ENCODE assay signal across 16 cellular contexts in the genomic region with DNA sequence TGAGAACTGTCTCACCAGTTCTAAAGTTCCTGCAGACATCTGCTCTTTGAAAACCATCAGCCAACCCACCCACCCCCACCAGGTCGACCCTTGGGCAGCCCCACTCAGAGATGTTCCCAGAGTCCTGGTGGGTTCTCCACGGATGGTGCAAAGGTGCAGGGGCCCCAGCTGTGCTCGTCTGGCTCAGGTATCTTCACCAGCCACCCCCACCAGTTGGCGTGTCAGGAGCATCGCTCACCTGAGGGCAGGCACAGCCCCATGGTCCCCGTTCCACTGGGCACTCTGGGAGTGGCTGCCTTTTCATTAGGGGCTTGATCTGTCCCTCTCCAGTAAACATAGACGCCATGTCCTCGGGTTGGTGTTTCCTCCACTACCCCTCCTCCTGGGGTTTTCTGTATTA.
DNase-seq lines count a peak whose midpoint lies in the region; ATAC-seq and TF ChIP-seq lines count a peak whose summit lies in the region.
"Had no signal": no experiment of that assay in that cellular context is flagged by ENCODE, and none has a peak within 500 bp of the region (broad histone marks: within the 10 kb centered on the region; RNA-seq: fewer than 3 reads in every experiment).

No MANE protein-coding gene starts in this region.

- no peak overlapping the region for H2BK12ac ChIP-seq in neuronal stem cell (ENCODE audit: low read length)

- peak overlapping the region; percentile 16 for H3K18ac ChIP-seq in neuronal stem cell (ENCODE audit: low read length)

- no peak overlapping the region for H3K9ac ChIP-seq in BLaER1 treated with 17β-estradiol and CSF1 and Interleukin-3, amounts not matched to agents 10 nM and 100 nM
- H3K9ac ChIP-seq in neuronal stem cell (ENCODE audit: low read depth, low read length, poor library complexity), result no peak overlapping the region
- no peak overlapping the region for H3K9ac ChIP-seq in smooth muscle cell (ENCODE audit: low read depth)

- H3K4me3 Mint-ChIP-seq in dendritic cell treated with granulocyte-macrophage colony-stimulating factor and Interleukin-4, amounts not matched to agents 40 ng/mL and 50 ng/mL, for 4 days, result no peak overlapping the region
- H3K4me3 Mint-ChIP-seq: B cell; CD4-positive, alpha-beta T cell; H9; IgD-negative memory B cell had no signal

- no peak overlapping the region for H2BK15ac ChIP-seq in neuronal stem cell (ENCODE audit: low read length)

- H3K9me3 Mint-ChIP-seq in dendritic cell treated with granulocyte-macrophage colony-stimulating factor and Interleukin-4, amounts not matched to agents 40 ng/mL and 50 ng/mL, for 4 days, result no peaks in the 10 kb centered on the region
- H3K9me3 Mint-ChIP-seq: CD4-positive, alpha-beta T cell; H9; IgD-negative memory B cell had no signal

- no peaks in the 10 kb centered on the region for H3K36me3 ChIP-seq in BLaER1 treated with 17β-estradiol and CSF1 and Interleukin-3, amounts not matched to agents 10 nM and 100 nM
- H3K36me3 ChIP-seq in neuronal stem cell (replicated peaks in 1 of 2; ENCODE audit: control insufficient read depth in 2 of 2, insufficient read depth in 2 of 2, low read length in 2 of 2), result no peaks in the 10 kb centered on the region
- no peaks in the 10 kb centered on the region for H3K36me3 ChIP-seq in aorta (ENCODE audit: control insufficient read depth in 1 of 2, insufficient read depth in 2 of 2, low read length in 1 of 2)
- H3K36me3 ChIP-seq in smooth muscle cell (ENCODE audit: low read depth), result no peaks in the 10 kb centered on the region

- H4K91ac ChIP-seq in neuronal stem cell (ENCODE audit: low read depth, low read length, poor library complexity), result no peak overlapping the region

- no peaks in the 10 kb centered on the region for H3K36me3 Mint-ChIP-seq in dendritic cell treated with granulocyte-macrophage colony-stimulating factor and Interleukin-4, amounts not matched to agents 40 ng/mL and 50 ng/mL, for 4 days (ENCODE audit: low read depth)
- H3K36me3 Mint-ChIP-seq: IgD-negative memory B cell had no signal

- no peak overlapping the region for H2AK5ac ChIP-seq in neuronal stem cell (ENCODE audit: low read depth, low read length)

- no peaks in the 10 kb centered on the region for H3K79me1 ChIP-seq in neuronal stem cell (ENCODE audit: low read depth, low read length)

- H3K4me1 Mint-ChIP-seq in dendritic cell treated with granulocyte-macrophage colony-stimulating factor and Interleukin-4, amounts not matched to agents 40 ng/mL and 50 ng/mL, for 4 days (ENCODE audit: low read depth), result peaks cover 52% of the 10 kb centered on the region

- H2BK5ac ChIP-seq in neuronal stem cell (ENCODE audit: low read length), result no peak overlapping the region

- intact Hi-C loops in dendritic cell treated with granulocyte-macrophage colony-stimulating factor and Interleukin-4, amounts not matched to agents 40 ng/mL and 50 ng/mL, for 4 days (cut with micrococcal nuclease), result no loop called here
- intact Hi-C loops in aorta (cut with DNase I), result no loop called here

- peak overlapping the region; percentile 81 for H3K27ac Mint-ChIP-seq in dendritic cell treated with granulocyte-macrophage colony-stimulating factor and Interleukin-4, amounts not matched to agents 40 ng/mL and 50 ng/mL, for 4 days
- H3K27ac Mint-ChIP-seq: B cell; CD4-positive, alpha-beta T cell; H9; IgD-negative memory B cell had no signal

- H3K27me3 Mint-ChIP-seq in dendritic cell treated with granulocyte-macrophage colony-stimulating factor and Interleukin-4, amounts not matched to agents 40 ng/mL and 50 ng/mL, for 4 days, result peaks cover 7% of the 10 kb centered on the region
- H3K27me3 Mint-ChIP-seq: CD4-positive, alpha-beta T cell had no signal

- H3F3A ChIP-seq in smooth muscle cell (ENCODE audit: low read depth), result no peaks in the 10 kb centered on the region

- TF ChIP-seq CTCF in smooth muscle cell (IDR thresholded peaks at IDR 0.05; ENCODE audit: borderline replicate concordance, insufficient read depth, poor library complexity, severe bottlenecking), result no peak

- no peak overlapping the region for H3K14ac ChIP-seq in neuronal stem cell (ENCODE audit: low read length)

- TF ChIP-seq POLR2A in GM18505 (IDR thresholded peaks at IDR 0.05; ENCODE audit: borderline replicate concordance, extremely low read depth, insufficient read depth, insufficient read length), result no peak

- H3K9me3 ChIP-seq in BLaER1 treated with 17β-estradiol and CSF1 and Interleukin-3, amounts not matched to agents 10 nM and 100 nM (replicated peaks in 1 of 11), result peaks cover 0 to 11% (median 4%) of the 10 kb centered on the region in 11 experiments; a peak in 6 of 22 replicates
- peaks cover 0 to 2% of the 10 kb centered on the region in 2 donors for H3K9me3 ChIP-seq in neuronal stem cell (replicated peaks in 1 of 2; ENCODE audit: control insufficient read depth in 2 of 2, insufficient read depth in 1 of 2, low read depth in 1 of 2, low read length in 2 of 2)
- no peaks in the 10 kb centered on the region for H3K9me3 ChIP-seq in aorta (ENCODE audit: control insufficient read depth, low read length)
- no peaks in the 10 kb centered on the region for H3K9me3 ChIP-seq in smooth muscle cell (replicated peaks; ENCODE audit: low read depth)
- H3K9me3 ChIP-seq: Caco-2 had no signal

- no peak overlapping the region for H2BK120ac ChIP-seq in neuronal stem cell (ENCODE audit: low read depth, low read length)

- no peak for DNase-seq in neuronal stem cell (ENCODE audit: low spot score)
- peak; percentile 29 to 45 for DNase-seq in aorta
- DNase-seq in dedifferentiated amniotic fluid mesenchymal stem cell (ENCODE audit: extremely low spot score), result no peak
- no peak for DNase-seq in smooth muscle cell (lab: John Stamatoyannopoulos, UW; ENCODE audit: unreplicated experiment)
- DNase-seq: Caco-2; CD4-positive, alpha-beta T cell; GDM1; GOT3; H9 had no signal

- H4K8ac ChIP-seq in neuronal stem cell (ENCODE audit: low read depth, low read length), result no peak overlapping the region

- H2AFZ ChIP-seq in neuronal stem cell (ENCODE audit: low read length) (no peak overlapping the region), smooth muscle cell (ENCODE audit: low read depth) (no peak overlapping the region)

- H3K4me2 ChIP-seq in BLaER1 treated with 17β-estradiol and CSF1 and Interleukin-3, amounts not matched to agents 10 nM and 100 nM, result peak overlapping the region in 10 of 11 experiments; percentile 69 to 91 (median 82); a peak in 17 of 22 replicates
- no peak overlapping the region for H3K4me2 ChIP-seq in neuronal stem cell (ENCODE audit: insufficient read depth, low read length, poor library complexity, severe bottlenecking)
- H3K4me2 ChIP-seq in smooth muscle cell, result no peak overlapping the region

- H3K23ac ChIP-seq in neuronal stem cell (ENCODE audit: low read depth, low read length, poor library complexity), result no peak overlapping the region

- WGBS in neuronal stem cell (ENCODE audit: extremely low coverage in 2 of 2, insufficient read length in 2 of 2, insufficient replicate concordance in 1 of 2), 2 donors, result no CpG with 5 or more reads among the region's 8 CpGs
- 72 to 77% methylated on average over 8 of the region's 8 CpGs for WGBS in aorta, 2 donors
- 88% methylated on average over 8 of the region's 8 CpGs for WGBS in smooth muscle cell (ENCODE audit: low lambda C conversion rate)

- no peak overlapping the region for H3K4ac ChIP-seq in neuronal stem cell (ENCODE audit: low read length)

- ATAC-seq in aorta (ENCODE audit: low FRiP score) (no peak), GM18505 (IDR thresholded peaks at IDR 0.05; ENCODE audit: unreplicated experiment) (no peak)
- ATAC-seq: HepG2 had no signal

- no peak overlapping the region; a peak in 1 of 22 replicates for H3K27ac ChIP-seq in BLaER1 treated with 17β-estradiol and CSF1 and Interleukin-3, amounts not matched to agents 10 nM and 100 nM
- H3K27ac ChIP-seq in neuronal stem cell (replicated peaks; ENCODE audit: low read length) (no peak overlapping the region), aorta (ENCODE audit: low read depth in 1 of 2, low read length in 2 of 2) (no peak overlapping the region), smooth muscle cell (ENCODE audit: low read depth) (no peak overlapping the region)
- H3K27ac ChIP-seq: C4-2B had no signal

- no peaks in the 10 kb centered on the region for H4K20me1 ChIP-seq in BLaER1 treated with 17β-estradiol and CSF1 and Interleukin-3, amounts not matched to agents 10 nM and 100 nM
- no peaks in the 10 kb centered on the region for H4K20me1 ChIP-seq in smooth muscle cell (ENCODE audit: low read depth)

- H3K79me2 ChIP-seq in smooth muscle cell (ENCODE audit: low read depth), result no peaks in the 10 kb centered on the region

- no peaks in the 10 kb centered on the region for H3K27me3 ChIP-seq in BLaER1 treated with 17β-estradiol and CSF1 and Interleukin-3, amounts not matched to agents 10 nM and 100 nM
- H3K27me3 ChIP-seq in neuronal stem cell (ENCODE audit: control insufficient read depth in 3 of 3, insufficient read depth in 3 of 3, low read depth in 1 of 3, low read length in 3 of 3), result no peaks in the 10 kb centered on the region
- no peaks in the 10 kb centered on the region for H3K27me3 ChIP-seq in aorta (ENCODE audit: control insufficient read depth in 1 of 2, insufficient read depth in 2 of 2, low read length in 1 of 2)
- no peaks in the 10 kb centered on the region for H3K27me3 ChIP-seq in smooth muscle cell (ENCODE audit: low read depth)

- no peak overlapping the region for H3K4me3 ChIP-seq in BLaER1 treated with 17β-estradiol and CSF1 and Interleukin-3, amounts not matched to agents 10 nM and 100 nM
- H3K4me3 ChIP-seq in neuronal stem cell (ENCODE audit: low read length in 2 of 2) (no peak overlapping the region), aorta (ENCODE audit: low read length in 2 of 2) (no peak overlapping the region), smooth muscle cell (no peak overlapping the region)

- peaks cover 25 to 54% (median 45%) of the 10 kb centered on the region in 10 experiments for H3K4me1 ChIP-seq in BLaER1 treated with 17β-estradiol and CSF1 and Interleukin-3, amounts not matched to agents 10 nM and 100 nM
- H3K4me1 ChIP-seq in neuronal stem cell (ENCODE audit: control insufficient read depth in 2 of 2, insufficient read depth in 1 of 2, low read depth in 1 of 2, low read length in 2 of 2), result peaks cover 3 to 5% of the 10 kb centered on the region in 2 donors
- H3K4me1 ChIP-seq in aorta (ENCODE audit: control insufficient read depth in 1 of 2, insufficient read depth in 2 of 2, low read length in 2 of 2), result no peaks in the 10 kb centered on the region
- no peaks in the 10 kb centered on the region for H3K4me1 ChIP-seq in smooth muscle cell (ENCODE audit: low read depth)
- H3K4me1 ChIP-seq: Caco-2 had no signal

Comparison
In these comparisons a context has a peak if more than half of its experiments do, and no peak if none do; other contexts are left out.
1. H3K4me2 ChIP-seq: peak in BLaER1 treated with 17β-estradiol and CSF1 and Interleukin-3, amounts not matched to agents 10 nM and 100 nM (10 of 11); none in neuronal stem cell (single experiment) and smooth muscle cell (single experiment).
2. DNase-seq: peak in aorta (2 of 2); none in neuronal stem cell (single experiment), dedifferentiated amniotic fluid mesenchymal stem cell (single experiment) and smooth muscle cell (single experiment).